20 cellular contexts compared by ENCODE assay signal in the genomic region with DNA sequence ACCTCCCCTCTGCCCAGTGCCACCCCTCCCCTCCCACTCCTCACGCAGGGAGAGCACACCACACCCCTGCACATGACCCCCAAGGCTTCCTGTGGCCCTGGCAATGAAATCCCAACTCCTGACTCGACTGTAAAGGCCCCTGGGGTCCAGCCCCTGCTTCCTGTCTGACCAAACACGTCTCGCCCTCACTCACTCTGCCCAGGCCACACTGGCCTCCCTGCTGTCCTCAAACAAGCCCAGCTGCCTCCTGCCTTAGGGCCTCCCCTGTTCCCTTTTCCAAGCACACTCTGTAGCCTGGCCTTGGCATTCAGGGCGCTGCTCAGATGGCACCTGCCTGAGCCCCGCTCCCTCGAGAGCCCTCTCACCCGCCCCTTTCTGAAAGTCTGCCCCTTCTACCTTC.
"Had no signal": no experiment of that assay in that cellular context is flagged by ENCODE, and none has a peak within 500 bp of the region (broad histone marks: within the 10 kb centered on the region; RNA-seq: fewer than 3 reads in every experiment).

No MANE protein-coding gene starts in this region.

- H3K36me3 Mint-ChIP-seq: natural killer cell had no signal

- DNase-seq: dermis blood vessel endothelial cell; effector memory CD4-positive, alpha-beta T cell; foreskin keratinocyte; heart left ventricle; left colon; left ventricle myocardium inferior; lower lobe of right lung; natural killer cell; retina; right lobe of liver; small intestine; stimulated activated CD4-positive, alpha-beta T cell treated with anti-CD3 and anti-CD28 coated beads, Interleukin-15, amount 100 ng/mL, for 24 hours; stimulated activated CD4-positive, alpha-beta T cell treated with anti-CD3 and anti-CD28 coated beads, Interleukin-2, amount 100 ng/mL, for 48 hours; stimulated activated naive CD4-positive, alpha-beta T cell; stimulated activated naive CD8-positive, alpha-beta T cell treated with anti-CD3 and anti-CD28 coated beads, Interleukin-15, amount 100 ng/mL, for 72 hours; transverse colon; upper lobe of right lung; uterus had no signal

- H3K9me3 Mint-ChIP-seq: natural killer cell; stimulated activated naive CD8-positive, alpha-beta T cell treated with anti-CD3 and anti-CD28 coated beads, Interleukin-15, amount 100 ng/mL, for 72 hours had no signal

- ATAC-seq: foreskin keratinocyte; gastroesophageal sphincter; heart left ventricle; left colon; lower lobe of right lung; natural killer cell; pancreas; right lobe of liver; stimulated activated naive CD8-positive, alpha-beta T cell treated with anti-CD3 and anti-CD28 coated beads, Interleukin-15, amount 100 ng/mL, for 72 hours; upper lobe of right lung had no signal

- H3K4me1 Mint-ChIP-seq: natural killer cell; stimulated activated naive CD8-positive, alpha-beta T cell treated with anti-CD3 and anti-CD28 coated beads, Interleukin-15, amount 100 ng/mL, for 72 hours had no signal

- H3K27ac Mint-ChIP-seq: natural killer cell had no signal

- H3K4me3 Mint-ChIP-seq: natural killer cell; stimulated activated naive CD8-positive, alpha-beta T cell treated with anti-CD3 and anti-CD28 coated beads, Interleukin-15, amount 100 ng/mL, for 72 hours had no signal
